ENCODE assay signal across 3 cellular contexts in the genomic region with DNA sequence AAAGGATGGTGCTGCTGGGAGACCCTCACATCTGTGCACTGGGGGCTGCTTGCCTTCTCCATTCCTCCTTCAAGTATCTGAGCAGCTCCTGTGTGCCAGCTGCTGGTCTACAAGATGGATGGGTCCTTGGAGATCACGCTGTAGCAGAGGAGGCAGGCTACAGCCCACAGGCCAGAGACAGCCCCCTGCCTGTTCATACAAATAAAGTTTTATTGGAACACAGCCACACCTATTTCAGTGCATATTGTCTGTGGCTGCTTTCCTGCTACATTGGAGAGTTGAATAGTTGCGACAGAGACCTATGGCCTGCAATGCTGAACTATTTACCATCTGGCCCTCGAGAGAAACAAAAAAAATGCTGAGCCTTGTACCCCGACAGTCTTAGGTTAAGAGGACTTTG.
TF ChIP-seq lines count a peak whose summit lies in the region.
"Not testable (repeated sequence)": the region's sequence is repeated elsewhere in the genome, so short reads cannot be mapped to it uniquely, and the experiment has no call there.

No MANE protein-coding gene starts in this region.

TF ChIP-seq in GM12878, 131 proteins besides CTCF, POLR2A, EP300 and RAD21:
- TF ChIP-seq, protein P1, sequence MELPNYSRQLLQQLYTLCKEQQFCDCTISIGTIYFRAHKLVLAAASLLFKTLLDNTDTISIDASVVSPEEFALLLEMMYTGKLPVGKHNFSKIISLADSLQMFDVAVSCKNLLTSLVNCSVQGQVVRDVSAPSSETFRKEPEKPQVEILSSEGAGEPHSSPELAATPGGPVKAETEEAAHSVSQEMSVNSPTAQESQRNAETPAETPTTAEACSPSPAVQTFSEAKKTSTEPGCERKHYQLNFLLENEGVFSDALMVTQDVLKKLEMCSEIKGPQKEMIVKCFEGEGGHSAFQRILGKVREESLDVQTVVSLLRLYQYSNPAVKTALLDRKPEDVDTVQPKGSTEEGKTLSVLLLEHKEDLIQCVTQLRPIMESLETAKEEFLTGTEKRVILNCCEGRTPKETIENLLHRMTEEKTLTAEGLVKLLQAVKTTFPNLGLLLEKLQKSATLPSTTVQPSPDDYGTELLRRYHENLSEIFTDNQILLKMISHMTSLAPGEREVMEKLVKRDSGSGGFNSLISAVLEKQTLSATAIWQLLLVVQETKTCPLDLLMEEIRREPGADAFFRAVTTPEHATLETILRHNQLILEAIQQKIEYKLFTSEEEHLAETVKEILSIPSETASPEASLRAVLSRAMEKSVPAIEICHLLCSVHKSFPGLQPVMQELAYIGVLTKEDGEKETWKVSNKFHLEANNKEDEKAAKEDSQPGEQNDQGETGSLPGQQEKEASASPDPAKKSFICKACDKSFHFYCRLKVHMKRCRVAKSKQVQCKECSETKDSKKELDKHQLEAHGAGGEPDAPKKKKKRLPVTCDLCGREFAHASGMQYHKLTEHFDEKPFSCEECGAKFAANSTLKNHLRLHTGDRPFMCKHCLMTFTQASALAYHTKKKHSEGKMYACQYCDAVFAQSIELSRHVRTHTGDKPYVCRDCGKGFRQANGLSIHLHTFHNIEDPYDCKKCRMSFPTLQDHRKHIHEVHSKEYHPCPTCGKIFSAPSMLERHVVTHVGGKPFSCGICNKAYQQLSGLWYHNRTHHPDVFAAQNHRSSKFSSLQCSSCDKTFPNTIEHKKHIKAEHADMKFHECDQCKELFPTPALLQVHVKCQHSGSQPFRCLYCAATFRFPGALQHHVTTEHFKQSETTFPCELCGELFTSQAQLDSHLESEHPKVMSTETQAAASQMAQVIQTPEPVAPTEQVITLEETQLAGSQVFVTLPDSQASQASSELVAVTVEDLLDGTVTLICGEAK (IDR thresholded peaks at IDR 0.05; ENCODE audit: borderline replicate concordance) = peak; percentile 75; the same call in 1 of the 2 replicates

TF ChIP-seq in K562, 482 proteins besides CTCF, POLR2A, EP300 and RAD21:
- TF ChIP-seq, protein P1 (IDR thresholded peaks at IDR 0.05) = peak; percentile 82
- TF ChIP-seq, protein P1 (CRISPR knock-in tag; IDR thresholded peaks at IDR 0.05) = peak; percentile 68

TF ChIP-seq in HepG2, 621 proteins besides CTCF, POLR2A, EP300 and RAD21:
- TF ChIP-seq, protein P1 (IDR thresholded peaks at IDR 0.05) = not testable (repeated sequence)
- TF ChIP-seq, protein P1 (CRISPR knock-in tag; IDR thresholded peaks at IDR 0.05) = peak; percentile 98
